25 cellular contexts compared by ENCODE assay signal in genomic region chr3:119812491-119813058, GRCh38. TPM values are rescaled to one million over a fixed set of nuclear protein-coding genes. Genes with fewer than 3 reads are reported as not detected.
"Had no signal": no experiment of that assay in that cellular context is flagged by ENCODE, and none has a peak within 500 bp of the region (broad histone marks: within the 10 kb centered on the region; RNA-seq: fewer than 3 reads in every experiment).

No MANE protein-coding gene starts in this region.

- H3K27me3 ChIP-seq: gastrocnemius medialis, neutrophil, thyroid gland, upper lobe of left lung, uterus had no signal

- H3K9me3 ChIP-seq: gastrocnemius medialis, neutrophil, suprapubic skin, thyroid gland, upper lobe of left lung, uterus had no signal

- H3K4me3 ChIP-seq: dorsolateral prefrontal cortex, gastrocnemius medialis, suprapubic skin, thyroid gland, upper lobe of left lung, uterus had no signal

- H3K27ac ChIP-seq: dorsolateral prefrontal cortex, gastrocnemius medialis, neutrophil, suprapubic skin, thyroid gland, upper lobe of left lung, uterus had no signal

- FAIRE-seq: endometrium, kidney, small intestine had no signal

- ATAC-seq: esophagus mucosa; gastrocnemius medialis; naive thymus-derived CD4-positive, alpha-beta T cell had no signal

- DNase-seq: cortex of kidney; dorsolateral prefrontal cortex; effector CD8-positive, alpha-beta T cell; gastrocnemius medialis; immature natural killer cell; kidney; left cardiac atrium; naive thymus-derived CD4-positive, alpha-beta T cell; nephron progenitor cell; posterior cingulate gyrus; small intestine; stimulated activated CD4-positive, alpha-beta T cell treated with anti-CD3 and anti-CD28 coated beads, Interleukin-12 subunit alpha, Interleukin-12 subunit beta, amount 100 ng/mL, for 4 hours; stimulated activated naive CD4-positive, alpha-beta T cell treated with Interleukin-2 at 50 U/mL for 16 hours; thyroid gland; upper lobe of left lung; uterus had no signal

- H3K36me3 ChIP-seq: gastrocnemius medialis, neutrophil, suprapubic skin, thyroid gland, upper lobe of left lung, uterus had no signal

- H3K4me1 ChIP-seq: gastrocnemius medialis, uterus had no signal

RNA-seq across cellular contexts. Expression of gene NR1I2, which starts 30.7 kb away (rescaled TPM):
- total RNA-seq: esophagus mucosa, fibroblast of lung, lung microvascular endothelial cell, mononuclear cell, osteocyte, pulmonary artery endothelial cell, suprapubic skin had no signal
